In the genomic region with DNA sequence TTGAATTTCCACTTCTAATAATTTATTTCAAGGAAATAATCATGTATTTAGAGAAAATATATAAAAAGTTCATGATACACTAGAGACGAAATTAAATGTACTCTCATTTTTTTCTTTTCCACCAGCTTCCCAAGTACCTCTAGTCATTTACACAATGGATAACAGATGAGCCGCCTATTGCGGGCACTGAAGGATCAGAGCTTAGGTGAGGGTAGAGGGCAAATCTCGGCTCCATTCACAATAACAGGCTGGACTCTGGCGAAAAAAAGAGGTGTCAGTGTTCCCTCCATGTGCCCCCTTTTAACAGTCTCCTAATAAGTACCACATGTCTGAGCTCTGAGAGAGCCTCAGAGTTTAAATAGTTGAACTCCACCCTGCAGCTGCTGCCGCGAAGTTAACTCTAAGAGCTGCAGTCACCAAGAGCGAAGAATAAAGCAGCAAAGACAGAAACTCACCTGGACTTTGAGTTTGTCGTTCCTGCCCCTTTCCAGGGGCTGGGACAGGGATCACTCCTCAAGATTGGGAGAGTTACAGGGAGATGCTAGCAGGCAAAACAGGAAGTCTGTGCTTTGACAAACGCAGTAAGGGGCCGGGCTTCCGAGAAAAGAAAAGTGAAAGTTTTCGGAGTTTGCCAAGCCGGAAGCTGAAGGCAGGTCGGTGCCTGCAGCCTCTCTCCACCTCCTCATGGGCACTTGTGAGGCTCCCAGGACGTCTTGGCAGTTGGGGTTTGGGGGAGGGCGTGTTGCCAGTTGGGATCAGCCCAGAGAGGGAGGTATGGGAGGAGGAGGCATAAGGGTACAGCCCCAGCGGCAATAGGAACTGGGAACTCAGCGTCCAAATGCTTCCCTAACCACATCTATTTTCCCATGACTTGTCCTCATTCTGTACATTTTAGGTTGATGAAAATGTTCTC, we compare ENCODE assay signal across 8 cellular contexts. TPM values are rescaled to one million over a fixed set of nuclear protein-coding genes. Genes with fewer than 3 reads are reported as not detected.
DNase-seq lines count a peak whose midpoint lies in the region; ATAC-seq and TF ChIP-seq lines count a peak whose summit lies in the region.

A gene (minus strand): TSS at position 566 of the 913 bp plus-strand sequence. CDS start 3,057 bp downstream, outside the sequence.

- TF ChIP-seq CTCF in ascending aorta (IDR thresholded peaks at IDR 0.05) (no peak), hepatocyte (IDR thresholded peaks at IDR 0.05; ENCODE audit: poor library complexity) (no peak)

- WGBS in HUES64, result 45% methylated on average over 17 of the region's 19 CpGs
- WGBS in hepatocyte (ENCODE audit: low lambda C conversion rate, missing lambda C conversion rate), result 8% methylated on average over 19 of the region's 19 CpGs

- peak within 1 kb of the TSS; percentile 79 for H3K4me2 ChIP-seq in hepatocyte

- H3K4me1 ChIP-seq in HUES64 (ENCODE audit: insufficient read depth, low read length) (peaks cover 4% of the 10 kb centered on the region; the same call in 1 of the 2 replicates), ascending aorta (peaks cover 5 to 16% of the 10 kb centered on the region in 2 donors), hepatocyte (ENCODE audit: insufficient read depth) (peaks cover 5% of the 10 kb centered on the region)

- H4K20me1 ChIP-seq in hepatocyte (ENCODE audit: insufficient read depth, poor library complexity, severe bottlenecking), result no peaks in the 10 kb centered on the region

- peak within 1 kb of the TSS; percentile 52 for H3K9ac ChIP-seq in HUES64 (ENCODE audit: low read depth, low read length)

- no peaks in the 10 kb centered on the region for H3K9me2 ChIP-seq in hepatocyte (replicated peaks; ENCODE audit: insufficient read depth)

- peak within 1 kb of the TSS; percentile 74 for H2AFZ ChIP-seq in hepatocyte

- H3K36me3 Mint-ChIP-seq in T-helper 17 cell (ENCODE audit: low read depth), result peaks cover 11% of the 10 kb centered on the region

- peak; percentile 38 for DNase-seq in DMS153 (lab: John Stamatoyannopoulos, UW)
- DNase-seq in T-helper 17 cell, result peak; percentile 40 to 60 (median 51)
- DNase-seq in ascending aorta (ENCODE audit: low spot score in 2 of 2), result peak; percentile 14 to 88
- peak; percentile 86 for DNase-seq in hepatocyte (ENCODE audit: low spot score)
- DNase-seq in retina, result peak; percentile 71
- no peak for DNase-seq in NCI-H2227 (lab: John Stamatoyannopoulos, UW; ENCODE audit: unreplicated experiment)

- peak within 1 kb of the TSS; percentile 98 for H3K4me3 Mint-ChIP-seq in T-helper 17 cell

- peaks cover 50% of the 10 kb centered on the region for H3K4me1 Mint-ChIP-seq in T-helper 17 cell

- intact Hi-C loops in ascending aorta (cut with DNase I), result loop anchor here (10.0 kb wide), 1 partner anchor 395 kb away; no protein-coding TSS in a partner anchor

- peak within 1 kb of the TSS; percentile 97 for H3K27ac Mint-ChIP-seq in T-helper 17 cell

- H3K4me3 ChIP-seq in HUES64 (ENCODE audit: low read length) (peak within 1 kb of the TSS; percentile 52), ascending aorta (peak within 1 kb of the TSS; percentile 65 to 74), hepatocyte (peak within 1 kb of the TSS; percentile 61)

- no peaks in the 10 kb centered on the region for H3K9me3 ChIP-seq in HUES64 (ENCODE audit: insufficient read depth, low read depth, low read length)
- H3K9me3 ChIP-seq in T-helper 17 cell (ENCODE audit: control insufficient read depth, low read length, poor library complexity, severe bottlenecking), result no peaks in the 10 kb centered on the region
- no peaks in the 10 kb centered on the region for H3K9me3 ChIP-seq in ascending aorta
- no peaks in the 10 kb centered on the region for H3K9me3 ChIP-seq in hepatocyte (ENCODE audit: low read depth)

- no peaks in the 10 kb centered on the region for H3K79me2 ChIP-seq in hepatocyte

- H3K36me3 ChIP-seq in HUES64 (ENCODE audit: insufficient read depth, low read length) (no peaks in the 10 kb centered on the region), ascending aorta (peaks cover 11 to 21% of the 10 kb centered on the region in 2 donors), hepatocyte (replicated peaks; ENCODE audit: insufficient read depth, low read depth) (no peaks in the 10 kb centered on the region)

- H3K27me3 ChIP-seq in HUES64 (ENCODE audit: insufficient read depth, low read length), result no peaks in the 10 kb centered on the region
- H3K27me3 ChIP-seq in ascending aorta, result no peaks in the 10 kb centered on the region
- no peaks in the 10 kb centered on the region for H3K27me3 ChIP-seq in hepatocyte

- H3K27ac ChIP-seq in HUES64 (ENCODE audit: low read depth, low read length) (no peak within 1 kb of the TSS), ascending aorta (peak within 1 kb of the TSS; percentile 69), hepatocyte (peak within 1 kb of the TSS; percentile 83)

- H3K27me3 Mint-ChIP-seq in T-helper 17 cell, result no peaks in the 10 kb centered on the region

- ATAC-seq in GM21447 (IDR thresholded peaks at IDR 0.05; ENCODE audit: unreplicated experiment) (peak; percentile 81), T-helper 17 cell (peak; percentile 92)

RNA-seq across cellular contexts. Expression of the gene that starts here (rescaled TPM):
- polyA plus RNA-seq in HUES64 (2013, experiment 1 of 2), result 5.5 TPM
- 4.9 TPM for polyA plus RNA-seq in HUES64 (2013, experiment 2 of 2)
- total RNA-seq in T-helper 17 cell (10 to 100 TPM; 72.5 to 77.1 TPM), ascending aorta (25.2 TPM), hepatocyte (5.1 and 15.9 TPM in 2 replicates)
- 10.9 and 14.5 TPM in 2 replicates for polyA plus RNA-seq in hepatocyte
